Comparison of ENCODE assay signal across 12 cellular contexts in the genomic region with DNA sequence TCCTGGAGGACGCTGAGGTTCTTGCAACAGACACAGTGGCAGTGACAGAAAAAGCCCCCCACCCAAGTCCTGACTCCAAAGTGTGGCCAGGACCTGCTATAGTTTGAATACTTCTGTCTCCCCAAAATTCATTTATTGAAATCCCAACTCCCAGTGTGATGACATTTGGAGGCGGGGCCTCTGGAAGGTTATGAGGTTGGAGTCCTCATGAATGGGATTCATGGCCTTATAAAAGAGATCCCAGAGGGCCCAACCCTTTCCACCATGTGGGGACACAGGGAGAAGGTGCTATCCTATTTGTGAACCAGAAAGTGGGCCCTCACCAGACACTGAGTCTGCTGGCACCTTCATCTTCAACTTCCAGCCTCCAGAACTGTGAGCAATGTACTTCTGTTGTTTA. TPM values are rescaled to one million over a fixed set of nuclear protein-coding genes. Genes with fewer than 3 reads are reported as not detected.
A peak's percentile ranks its signal among the peaks of the same experiment; 100 is the strongest.
DNase-seq lines count a peak whose midpoint lies in the region; ATAC-seq, FAIRE-seq and TF ChIP-seq lines count a peak whose summit lies in the region.
"Had no signal": no experiment of that assay in that cellular context is flagged by ENCODE, and none has a peak within 500 bp of the region (broad histone marks: within the 10 kb centered on the region; RNA-seq: fewer than 3 reads in every experiment).

No MANE protein-coding gene starts in this region.

- H3K9me3 ChIP-seq in OCI-LY1 (ENCODE audit: low read length) (no peaks in the 10 kb centered on the region), duodenal mucosa (ENCODE audit: control insufficient read depth in 1 of 2, low read length in 2 of 2) (no peaks in the 10 kb centered on the region), psoas muscle (no peaks in the 10 kb centered on the region), PC-9 (ENCODE audit: insufficient read depth, low read depth) (no peaks in the 10 kb centered on the region)

- H3K36me3 ChIP-seq in OCI-LY1 (ENCODE audit: insufficient read depth, low read length), result peaks cover 11% of the 10 kb centered on the region
- peaks cover 0 to 15% of the 10 kb centered on the region in 2 donors for H3K36me3 ChIP-seq in duodenal mucosa (ENCODE audit: control insufficient read depth in 1 of 2, insufficient read depth in 2 of 2, low read length in 2 of 2)
- H3K36me3 ChIP-seq in psoas muscle (ENCODE audit: insufficient read depth in 1 of 2, low read depth in 1 of 2), result no peaks in the 10 kb centered on the region
- peaks cover 11% of the 10 kb centered on the region; the same call in 1 of the 2 replicates for H3K36me3 ChIP-seq in PC-9 (ENCODE audit: low read depth)

- no peak overlapping the region for H2AFZ ChIP-seq in OCI-LY1 (ENCODE audit: low read length)
- H2AFZ ChIP-seq in PC-9, result no peak overlapping the region

- H3K4me3 Mint-ChIP-seq in Calu3 (ENCODE audit: low read depth, unreplicated experiment) (peak overlapping the region; percentile 23), MCF 10A (ENCODE audit: unreplicated experiment) (no peak overlapping the region)

- H3K9me3 Mint-ChIP-seq in Calu3 (ENCODE audit: low read depth, unreplicated experiment) (peaks cover under 1% of the 10 kb centered on the region), MCF 10A (ENCODE audit: unreplicated experiment) (peaks cover 2% of the 10 kb centered on the region)

- H3K27me3 ChIP-seq in OCI-LY1 (ENCODE audit: insufficient read depth, low read length) (no peaks in the 10 kb centered on the region), duodenal mucosa (ENCODE audit: control insufficient read depth in 1 of 2, insufficient read depth in 2 of 2, low read length in 2 of 2) (no peaks in the 10 kb centered on the region), psoas muscle (ENCODE audit: insufficient read depth in 3 of 3, low read length in 2 of 3) (no peaks in the 10 kb centered on the region), PC-9 (ENCODE audit: insufficient read depth, low read depth) (no peaks in the 10 kb centered on the region)
- H3K27me3 ChIP-seq: dorsolateral prefrontal cortex had no signal

- H3K27me3 Mint-ChIP-seq in Calu3 (ENCODE audit: unreplicated experiment) (no peaks in the 10 kb centered on the region), MCF 10A (ENCODE audit: insufficient read depth, unreplicated experiment) (no peaks in the 10 kb centered on the region)

- H3K27ac Mint-ChIP-seq in Calu3 (ENCODE audit: unreplicated experiment), result peak overlapping the region; percentile 45
- no peak overlapping the region for H3K27ac Mint-ChIP-seq in MCF 10A (ENCODE audit: low read depth, unreplicated experiment)

- no peaks in the 10 kb centered on the region for H3K9me2 ChIP-seq in OCI-LY1 (ENCODE audit: low read depth, low read length)
- no peaks in the 10 kb centered on the region for H3K9me2 ChIP-seq in PC-9 (ENCODE audit: insufficient read depth)

- CTCF ChIA-PET in Calu3 (lab: Charles Lee) (no interaction called here), PC-9 (lab: Charles Lee) (no interaction called here), MCF 10A (lab: Yijun Ruan, JAX) (no interaction called here)

- H3K27ac ChIP-seq in OCI-LY1 (ENCODE audit: low read depth, low read length, poor library complexity, severe bottlenecking) (peak overlapping the region; percentile 99), duodenal mucosa (ENCODE audit: low read depth, low read length) (peak overlapping the region; percentile 5), psoas muscle (peak overlapping the region; percentile 76), PC-9 (no peak overlapping the region)

- peaks cover 47% of the 10 kb centered on the region for H3K4me1 ChIP-seq in OCI-LY1 (ENCODE audit: insufficient read depth, low read length, severe bottlenecking)
- peaks cover 44 to 54% of the 10 kb centered on the region in 2 donors for H3K4me1 ChIP-seq in duodenal mucosa (ENCODE audit: control insufficient read depth in 1 of 2, insufficient read depth in 2 of 2, low read length in 2 of 2)
- peaks cover 95% of the 10 kb centered on the region for H3K4me1 ChIP-seq in psoas muscle
- peaks cover 17% of the 10 kb centered on the region for H3K4me1 ChIP-seq in PC-9 (replicated peaks; ENCODE audit: insufficient read depth)

- no peaks in the 10 kb centered on the region for H4K20me1 ChIP-seq in OCI-LY1 (ENCODE audit: insufficient read depth, low read length)
- peaks cover 80% of the 10 kb centered on the region for H4K20me1 ChIP-seq in PC-9 (ENCODE audit: insufficient read depth)

- intact Hi-C loops in Calu3 (cut with micrococcal nuclease; ENCODE audit: unreplicated experiment), result no loop called here
- intact Hi-C loops in psoas muscle (cut with DNase I), result no loop called here
- intact Hi-C loops in PC-9 (cut with micrococcal nuclease; ENCODE audit: unreplicated experiment), result no loop called here
- intact Hi-C loops in MCF 10A (cut with micrococcal nuclease), result no loop called here

- peaks cover 9% of the 10 kb centered on the region; the same call in 1 of the 2 replicates for H3F3A ChIP-seq in OCI-LY1 (ENCODE audit: insufficient read depth, low read length)
- H3F3A ChIP-seq in PC-9 (ENCODE audit: insufficient read depth, low read depth), result peaks cover 24% of the 10 kb centered on the region; the same call in 1 of the 2 replicates

- no peak for FAIRE-seq in H54 (lab: Jason Lieb, UNC)

- 86 to 97% (median 87%) methylated on average over 2 of the region's 2 CpGs for WGBS in psoas muscle, 3 donors

- H3K4me3 ChIP-seq in OCI-LY1 (ENCODE audit: low read depth, low read length, poor library complexity, severe bottlenecking), result peak overlapping the region; percentile 52
- no peak overlapping the region for H3K4me3 ChIP-seq in duodenal mucosa (ENCODE audit: low read depth in 1 of 2, low read length in 2 of 2)
- no peak overlapping the region for H3K4me3 ChIP-seq in psoas muscle
- no peak overlapping the region for H3K4me3 ChIP-seq in PC-9
- H3K4me3 ChIP-seq: dorsolateral prefrontal cortex had no signal

- POLR2A ChIA-PET in PC-9 (lab: Charles Lee; ENCODE audit: unreplicated experiment) (no interaction called here), MCF 10A (lab: Yijun Ruan, JAX) (interaction anchor here (1.0 kb wide), 1 partner anchor 13 kb away, joined by 6 read pairs; no protein-coding TSS in a partner anchor)

- TF ChIP-seq CTCF in Calu3 (IDR thresholded peaks at IDR 0.05; ENCODE audit: unreplicated experiment) (no peak), OCI-LY1 (IDR thresholded peaks at IDR 0.05; ENCODE audit: low read length) (no peak), psoas muscle (IDR thresholded peaks at IDR 0.05) (no peak), PC-9 (conservative IDR thresholded peaks at IDR 0.05) (no peak), MCF 10A (IDR thresholded peaks at IDR 0.05; ENCODE audit: unreplicated experiment) (no peak)

- no peak for DNase-seq in Calu3
- DNase-seq in psoas muscle, result no peak
- no peak for DNase-seq in PC-9
- DNase-seq in MCF 10A (ENCODE audit: unreplicated experiment), result no peak
- no peak for DNase-seq in H54 (ENCODE audit: insufficient read length, low spot score)
- DNase-seq: DMS79 treated with DMSO at 0.1 percent for 48 hours, NCI-H524 had no signal

- peak overlapping the region; percentile 97 for H3K4me2 ChIP-seq in OCI-LY1 (ENCODE audit: low read length)
- H3K4me2 ChIP-seq in PC-9, result no peak overlapping the region

- H3K9ac ChIP-seq in OCI-LY1 (ENCODE audit: low read length) (peak overlapping the region; percentile 71), duodenal mucosa (ENCODE audit: low read depth in 1 of 2, low read length in 2 of 2) (no peak overlapping the region)

- no peak for ATAC-seq in psoas muscle
- no peak for ATAC-seq in HG02642 (IDR thresholded peaks at IDR 0.05; ENCODE audit: poor library complexity, unreplicated experiment)

- no peak for TF ChIP-seq POLR2A in H54 (IDR thresholded peaks at IDR 0.05; ENCODE audit: low read depth, low read length)

- peaks cover 51% of the 10 kb centered on the region for H3K79me2 ChIP-seq in OCI-LY1 (ENCODE audit: insufficient read depth, low read length)
- H3K79me2 ChIP-seq in PC-9 (ENCODE audit: low read depth), result peaks cover 98% of the 10 kb centered on the region

- H3K36me3 Mint-ChIP-seq in Calu3 (ENCODE audit: insufficient read depth, unreplicated experiment), result peaks cover 77% of the 10 kb centered on the region
- H3K36me3 Mint-ChIP-seq in MCF 10A (ENCODE audit: insufficient read depth, unreplicated experiment), result peaks cover 8% of the 10 kb centered on the region

- no TSS peak for BruUV-seq in Calu3 (replicated peaks; lab: Mats Ljungman, UMichigan)
- BruUV-seq in PC-9 (replicated peaks; lab: Mats Ljungman, UMichigan), result no TSS peak
- no TSS peak for BruUV-seq in MCF 10A (replicated peaks; lab: Mats Ljungman, UMichigan)

- H3K4me1 Mint-ChIP-seq in Calu3 (ENCODE audit: low read depth, unreplicated experiment), result peaks cover 92% of the 10 kb centered on the region
- H3K4me1 Mint-ChIP-seq in MCF 10A (ENCODE audit: insufficient read depth, unreplicated experiment), result peaks cover 11% of the 10 kb centered on the region

RNA-seq across cellular contexts. Expression of a gene that starts 18.3 kb away (rescaled TPM):
- total RNA-seq in Calu3 (2022) (835 and 846 TPM in 2 replicates), psoas muscle (100 to 1,000 TPM; 120 to 389 (median 273) TPM), PC-9 (2021) (287 and 318 TPM in 2 replicates), MCF 10A (2022) (68.5 and 93.8 TPM in 2 replicates)
- 100 to 1,000 TPM; 112 to 164 (median 132) TPM for polyA plus RNA-seq in psoas muscle

RNA-seq across cellular contexts. Expression of a gene that starts 54.5 kb away (rescaled TPM):
- total RNA-seq in Calu3 (2022) (not detected in 2 replicates), psoas muscle (10 to 100 TPM in 1 of 4 donors, 1 to 10 TPM in 3; 5.4 to 14.6 (median 8.8) TPM), PC-9 (2021) (2.1 TPM in 1 of 2 replicates, not detected in the other), MCF 10A (2022) (0.93 and 1.0 TPM in 2 replicates)
- polyA plus RNA-seq in psoas muscle, result 1 to 10 TPM; 8.5 to 9.5 (median 9.4) TPM
- total RNA-seq: LHCN-M2 had no signal
